Comparison of ENCODE assay signal across 16 cellular contexts in genomic region chr22:42330170-42330569, GRCh38. TPM values are rescaled to one million over a fixed set of nuclear protein-coding genes. Genes with fewer than 3 reads are reported as not detected.
A peak's percentile ranks its signal among the peaks of the same experiment; 100 is the strongest.
DNase-seq lines count a peak whose midpoint lies in the region; ATAC-seq, FAIRE-seq and TF ChIP-seq lines count a peak whose summit lies in the region.
"Had no signal": no experiment of that assay in that cellular context is flagged by ENCODE, and none has a peak within 500 bp of the region (broad histone marks: within the 10 kb centered on the region; RNA-seq: fewer than 3 reads in every experiment).

No MANE protein-coding gene starts in this region.

- CTCF ChIA-PET in IMR-90 (lab: Yijun Ruan, JAX): no interaction called here
- CTCF ChIA-PET in K562 (lab: Yijun Ruan, JAX; ENCODE audit: low intra/inter-chr PET ratio): no interaction called here

- H4K8ac ChIP-seq in IMR-90 (ENCODE audit: low read depth in 2 of 2, low read length in 2 of 2): no peak overlapping the region
- H4K8ac ChIP-seq in neuronal stem cell (ENCODE audit: low read depth, low read length): no peak overlapping the region

- TF ChIP-seq POLR2A in IMR-90 (IDR thresholded peaks at IDR 0.05; ENCODE audit: low read depth, low read length) (no peak), K562 (conservative IDR thresholded peaks at IDR 0.05) (no peak)

- in situ Hi-C loops in IMR-90 (cut with MboI; ENCODE audit: low sequenced_read_pairs) (no loop called here), K562 (cut with MboI) (no loop called here)

- H3K23ac ChIP-seq in IMR-90 (ENCODE audit: low read depth, low read length): no peak overlapping the region
- no peak overlapping the region for H3K23ac ChIP-seq in neuronal stem cell (ENCODE audit: low read depth, low read length, poor library complexity)

- DNase-seq in IMR-90: no peak
- no peak for DNase-seq in K562 (ENCODE audit: extremely low read depth in 1 of 4, low spot score in 3 of 4)
- no peak for DNase-seq in neuronal stem cell (ENCODE audit: low spot score)
- no peak for DNase-seq in NCI-H526 (lab: John Stamatoyannopoulos, UW)
- no peak for DNase-seq in frontal cortex (ENCODE audit: low spot score in 2 of 2)
- DNase-seq: ACHN; CD8-positive, alpha-beta memory T cell; GF-D8; GOT3; H9; HFFc6 had no signal

- H3K4me3 ChIP-seq in BLaER1 (no peak overlapping the region), IMR-90 (ENCODE audit: insufficient read depth, low read depth, low read length) (no peak overlapping the region), K562 (no peak overlapping the region), neuronal stem cell (ENCODE audit: low read length in 2 of 2) (no peak overlapping the region)

- no peak overlapping the region for H4K91ac ChIP-seq in IMR-90 (ENCODE audit: insufficient read depth, low read depth, low read length)
- no peak overlapping the region for H4K91ac ChIP-seq in neuronal stem cell (ENCODE audit: low read depth, low read length, poor library complexity)

- H3K18ac ChIP-seq in IMR-90 (ENCODE audit: low read depth, low read length) (no peak overlapping the region), neuronal stem cell (ENCODE audit: low read length) (no peak overlapping the region)

- H3K79me1 ChIP-seq in IMR-90 (ENCODE audit: low read depth in 1 of 2, low read length in 2 of 2): no peaks in the 10 kb centered on the region
- H3K79me1 ChIP-seq in neuronal stem cell (ENCODE audit: low read depth, low read length): peaks cover 4% of the 10 kb centered on the region

- BruUV-seq in IMR-90 (replicated peaks; lab: Mats Ljungman, UMichigan) (no TSS peak), K562 (replicated peaks; lab: Mats Ljungman, UMichigan) (no TSS peak)

- H3K4me2 ChIP-seq in BLaER1: peak overlapping the region; percentile 98
- no peak overlapping the region for H3K4me2 ChIP-seq in IMR-90 (ENCODE audit: low read depth, low read length)
- no peak overlapping the region for H3K4me2 ChIP-seq in K562 (ENCODE audit: insufficient read depth, low read length)
- no peak overlapping the region for H3K4me2 ChIP-seq in neuronal stem cell (ENCODE audit: insufficient read depth, low read length, poor library complexity, severe bottlenecking)

- no peak overlapping the region for H3K56ac ChIP-seq in IMR-90 (ENCODE audit: extremely low read depth, insufficient read depth, low read length)

- WGBS in IMR-90 (ENCODE audit: extremely low coverage in 2 of 2, insufficient read length in 1 of 2), 2 experiments: 100% methylated on average over 2 of the region's 5 CpGs; no CpG with 5 or more reads in 1 of the 2 experiments
- WGBS in K562 (ENCODE audit: insufficient coverage, low coverage, missing lambda C conversion rate): 12% methylated on average over 4 of the region's 5 CpGs
- WGBS in neuronal stem cell (ENCODE audit: extremely low coverage in 2 of 2, insufficient read length in 2 of 2, insufficient replicate concordance in 1 of 2), 2 donors: no CpG with 5 or more reads among the region's 5 CpGs

- H3K9me3 ChIP-seq in BLaER1 (no peaks in the 10 kb centered on the region), IMR-90 (ENCODE audit: control insufficient read depth, insufficient read depth, low read length) (no peaks in the 10 kb centered on the region), K562 (replicated peaks; ENCODE audit: control insufficient read depth, insufficient read depth, low read depth, low read length) (no peaks in the 10 kb centered on the region), neuronal stem cell (replicated peaks in 1 of 2; ENCODE audit: control insufficient read depth in 2 of 2, insufficient read depth in 1 of 2, low read depth in 1 of 2, low read length in 2 of 2) (no peaks in the 10 kb centered on the region)

- H4K20me1 ChIP-seq in BLaER1: peaks cover 92% of the 10 kb centered on the region
- H4K20me1 ChIP-seq in IMR-90 (ENCODE audit: insufficient read depth, low read length): no peaks in the 10 kb centered on the region
- peaks cover 6% of the 10 kb centered on the region; the same call in 1 of the 2 replicates for H4K20me1 ChIP-seq in K562 (replicated peaks; ENCODE audit: control insufficient read depth, insufficient read depth, low read length)

- H2BK15ac ChIP-seq in IMR-90 (ENCODE audit: low read depth, low read length) (no peak overlapping the region), neuronal stem cell (ENCODE audit: low read length) (no peak overlapping the region)

- no peak overlapping the region for H2BK12ac ChIP-seq in neuronal stem cell (ENCODE audit: low read length)

- no peak for TF ChIP-seq RAD21 in IMR-90 (IDR thresholded peaks at IDR 0.05; ENCODE audit: low read length)
- no peak for TF ChIP-seq RAD21 in K562 (CRISPR knock-in tag; conservative IDR thresholded peaks at IDR 0.05 in 1 of 2, IDR thresholded peaks at IDR 0.05 in 1 of 2)

- intact Hi-C loops in IMR-90 (cut with micrococcal nuclease): no loop called here
- intact Hi-C loops in K562 (cut with micrococcal nuclease): no loop called here

- dilution Hi-C loops in IMR-90 (cut with HindIII; ENCODE audit: low sequenced_read_pairs, unreplicated experiment): no loop called here

- FAIRE-seq in K562 (lab: Jason Lieb, UNC) (no peak), frontal cortex (lab: Jason Lieb, UNC) (no peak)
- FAIRE-seq: GM18507, HepG2, HTR-8/SVneo had no signal

- H4K5ac ChIP-seq in IMR-90 (ENCODE audit: low read depth, low read length): no peak overlapping the region

- H3K79me2 ChIP-seq in K562 (ENCODE audit: control insufficient read depth, insufficient read depth, low read length): no peaks in the 10 kb centered on the region

- H2AFZ ChIP-seq in IMR-90 (replicated peaks; ENCODE audit: low read length, poor library complexity) (peak overlapping the region; percentile 5), K562 (ENCODE audit: low read depth, low read length) (no peak overlapping the region), neuronal stem cell (ENCODE audit: low read length) (no peak overlapping the region)

- H3K14ac ChIP-seq in IMR-90 (replicated peaks; ENCODE audit: low read depth, low read length) (no peak overlapping the region), neuronal stem cell (ENCODE audit: low read length) (no peak overlapping the region)

- no peak overlapping the region for H2BK120ac ChIP-seq in IMR-90 (ENCODE audit: low read depth, low read length)
- H2BK120ac ChIP-seq in neuronal stem cell (ENCODE audit: low read depth, low read length): no peak overlapping the region

- 0 out of 2 replicates have a peak overlapping the region, but pooled peaks have one; percentile 8 for H3K9ac ChIP-seq in BLaER1
- H3K9ac ChIP-seq in IMR-90 (ENCODE audit: low read depth, low read length): no peak overlapping the region
- H3K9ac ChIP-seq in K562 (ENCODE audit: insufficient read depth in 1 of 2, low read depth in 2 of 2, low read length in 2 of 2): no peak overlapping the region
- peak overlapping the region; percentile 7 for H3K9ac ChIP-seq in neuronal stem cell (ENCODE audit: low read depth, low read length, poor library complexity)

- H2BK5ac ChIP-seq in IMR-90 (ENCODE audit: low read depth, low read length, poor library complexity, severe bottlenecking): no peak overlapping the region
- H2BK5ac ChIP-seq in neuronal stem cell (ENCODE audit: low read length): no peak overlapping the region

- no peak overlapping the region for H2BK20ac ChIP-seq in IMR-90 (ENCODE audit: low read depth, low read length)

- H3K4ac ChIP-seq in IMR-90 (ENCODE audit: low read depth, low read length) (no peak overlapping the region), neuronal stem cell (ENCODE audit: low read length) (no peak overlapping the region)

- H3K36me3 ChIP-seq in BLaER1 (no peaks in the 10 kb centered on the region), IMR-90 (ENCODE audit: control insufficient read depth, insufficient read depth, low read length) (no peaks in the 10 kb centered on the region), K562 (ENCODE audit: control insufficient read depth, insufficient read depth, low read length) (no peaks in the 10 kb centered on the region), neuronal stem cell (replicated peaks in 1 of 2; ENCODE audit: control insufficient read depth in 2 of 2, insufficient read depth in 2 of 2, low read length in 2 of 2) (no peaks in the 10 kb centered on the region)

- H2AK5ac ChIP-seq in IMR-90 (ENCODE audit: low read depth, low read length): no peak overlapping the region
- H2AK5ac ChIP-seq in neuronal stem cell (ENCODE audit: low read depth, low read length): no peak overlapping the region

- H3K9me1 ChIP-seq in IMR-90 (ENCODE audit: insufficient read depth, low read length): no peaks in the 10 kb centered on the region
- no peaks in the 10 kb centered on the region for H3K9me1 ChIP-seq in K562 (ENCODE audit: control insufficient read depth, insufficient read depth, low read length)

- ATAC-seq in IMR-90 (ENCODE audit: low read depth): no peak
- peak; percentile 39; the same call in 1 of the 3 replicates for ATAC-seq in K562
- no peak for ATAC-seq in GM18907 (IDR thresholded peaks at IDR 0.05; ENCODE audit: unreplicated experiment)
- ATAC-seq: HepG2 had no signal

- no peak for TF ChIP-seq EP300 in K562 (IDR thresholded peaks at IDR 0.05; ENCODE audit: low read length)

- H2AK9ac ChIP-seq in IMR-90 (replicated peaks; ENCODE audit: low read depth, low read length, poor library complexity): no peak overlapping the region

- no peaks in the 10 kb centered on the region for H3K27me3 ChIP-seq in BLaER1
- H3K27me3 ChIP-seq in IMR-90 (ENCODE audit: control insufficient read depth, insufficient read depth, low read length): peaks cover 13% of the 10 kb centered on the region
- peaks cover 0 to 38% of the 10 kb centered on the region in 2 experiments; a peak in 2 of 5 replicates for H3K27me3 ChIP-seq in K562 (ENCODE audit: control insufficient read depth in 2 of 2, insufficient read depth in 2 of 2, low read length in 2 of 2)
- no peaks in the 10 kb centered on the region for H3K27me3 ChIP-seq in neuronal stem cell (ENCODE audit: control insufficient read depth in 3 of 3, insufficient read depth in 3 of 3, low read depth in 1 of 3, low read length in 3 of 3)

- TF ChIP-seq CTCF in IMR-90 (conservative IDR thresholded peaks at IDR 0.05; ENCODE audit: low read depth, low read length) (no peak), K562 (IDR thresholded peaks at IDR 0.05 in 2 of 3, conservative IDR thresholded peaks at IDR 0.05 in 1 of 3; ENCODE audit: insufficient read depth in 2 of 3, low read depth in 1 of 3, low read length in 3 of 3) (no peak)

- H3K27ac ChIP-seq in BLaER1: peak overlapping the region; percentile 51; the same call in 1 of the 2 replicates
- no peak overlapping the region for H3K27ac ChIP-seq in IMR-90 (ENCODE audit: insufficient read depth, low read length)
- H3K27ac ChIP-seq in K562 (ENCODE audit: extremely low read depth, low read depth, low read length): no peak overlapping the region
- no peak overlapping the region for H3K27ac ChIP-seq in neuronal stem cell (replicated peaks; ENCODE audit: low read length)

- H3K4me1 ChIP-seq in BLaER1: peaks cover 99% of the 10 kb centered on the region
- no peaks in the 10 kb centered on the region for H3K4me1 ChIP-seq in IMR-90 (ENCODE audit: control insufficient read depth, insufficient read depth, low read length)
- peaks cover 0 to 28% of the 10 kb centered on the region in 2 experiments; a peak in 2 of 5 replicates for H3K4me1 ChIP-seq in K562 (replicated peaks in 1 of 2; ENCODE audit: control insufficient read depth in 2 of 2, insufficient read depth in 2 of 2, low read length in 2 of 2)
- H3K4me1 ChIP-seq in neuronal stem cell (ENCODE audit: control insufficient read depth in 2 of 2, insufficient read depth in 1 of 2, low read depth in 1 of 2, low read length in 2 of 2): peaks cover 0 to 7% of the 10 kb centered on the region in 2 donors

- POLR2A ChIA-PET in IMR-90 (lab: Charles Lee; ENCODE audit: unreplicated experiment): no interaction called here
- POLR2A ChIA-PET in K562 (lab: Yijun Ruan, JAX): interaction anchor here (1.4 kb wide), 1 partner anchor 12 kb away, joined by 5 read pairs; no protein-coding TSS in a partner anchor

RNA-seq across cellular contexts. Expression of gene TCF20, which starts 59.7 kb away (rescaled TPM):
- 20.0 and 23.7 TPM in 2 replicates for total RNA-seq in IMR-90 (2012; rRNA removed)
- 8.9 and 9.5 TPM in 2 replicates for polyA plus RNA-seq in IMR-90 (2012; rRNA removed)
- polyA plus RNA-seq in IMR-90 (2012; cell fraction: cytosol; rRNA removed): 5.9 and 6.1 TPM in 2 replicates
- 5.2 and 7.9 TPM in 2 replicates for polyA plus RNA-seq in IMR-90 (2012; cell fraction: nucleus; rRNA removed; ENCODE audit: low replicate concordance)
- total RNA-seq in K562 (2011; cell fraction: chromatin; rRNA removed; ENCODE audit: low replicate concordance): 51.3 and 53.3 TPM in 2 replicates
- 28.7 and 31.3 TPM in 2 replicates for total RNA-seq in K562 (2011; cell fraction: nucleolus; rRNA removed)
- total RNA-seq in K562 (2011; cell fraction: nucleoplasm; rRNA removed): 20.4 and 27.4 TPM in 2 replicates
- 22.5 and 26.7 TPM in 2 replicates for total RNA-seq in K562 (2014; rRNA removed)
- total RNA-seq in K562 (2014; rRNA removed; fragmentation: Illumina TruSeq; extraction: Trizol): 17.5 and 17.6 TPM in 2 replicates
- 19.0 TPM in 2 replicates for total RNA-seq in K562 (2015; rRNA removed; fragmentation: Illumina TruSeq; extraction: Trizol)
- total RNA-seq in K562 (2021): 37.5 and 43.6 TPM in 2 replicates
- polyA plus RNA-seq in K562 (2011; rRNA removed): 12.9 and 13.5 TPM in 2 replicates
- 11.1 and 12.3 TPM in 2 replicates for polyA plus RNA-seq in K562 (2011; cell fraction: cytosol; rRNA removed)
- 10.2 and 12.3 TPM in 2 replicates for polyA plus RNA-seq in K562 (2011; cell fraction: nucleus; rRNA removed)
- 10.1 and 12.6 TPM in 2 replicates for polyA plus RNA-seq in K562 (2012)
- polyA plus RNA-seq in K562 (2014; fragmentation: Illumina TruSeq; extraction: Trizol): 15.9 and 18.6 TPM in 2 replicates
- polyA plus RNA-seq in K562 (2014; fragmentation: Nextera tagmentation; extraction: Ambion mirVana): under 1 TPM; 0.35 to 0.44 TPM
- polyA plus RNA-seq in K562 (2014; rRNA removed): 12.9 and 13.3 TPM in 2 replicates
- 38.3 and 38.9 TPM in 2 replicates for polyA minus RNA-seq in K562 (2011; rRNA and poly(A)+ RNA removed)
- 21.9 and 23.8 TPM in 2 replicates for polyA minus RNA-seq in K562 (2011; cell fraction: cytosol; rRNA and poly(A)+ RNA removed)
- 10.5 and 15.9 TPM in 2 replicates for polyA minus RNA-seq in K562 (2011; cell fraction: nucleus; rRNA and poly(A)+ RNA removed)
- 18.5 TPM for polyA plus RNA-seq in neuronal stem cell (2013, experiment 1 of 2)
- 19.2 TPM for polyA plus RNA-seq in neuronal stem cell (2013, experiment 2 of 2)
- 60.3 TPM for total RNA-seq in frontal cortex

Comparison
In these comparisons a context has a peak if more than half of its experiments do, and no peak if none do; other contexts are left out.
1. H3K9ac ChIP-seq: peak in BLaER1 (single experiment) and neuronal stem cell (single experiment); none in IMR-90 (single experiment) and K562 (0 of 2).